In the genomic region with DNA sequence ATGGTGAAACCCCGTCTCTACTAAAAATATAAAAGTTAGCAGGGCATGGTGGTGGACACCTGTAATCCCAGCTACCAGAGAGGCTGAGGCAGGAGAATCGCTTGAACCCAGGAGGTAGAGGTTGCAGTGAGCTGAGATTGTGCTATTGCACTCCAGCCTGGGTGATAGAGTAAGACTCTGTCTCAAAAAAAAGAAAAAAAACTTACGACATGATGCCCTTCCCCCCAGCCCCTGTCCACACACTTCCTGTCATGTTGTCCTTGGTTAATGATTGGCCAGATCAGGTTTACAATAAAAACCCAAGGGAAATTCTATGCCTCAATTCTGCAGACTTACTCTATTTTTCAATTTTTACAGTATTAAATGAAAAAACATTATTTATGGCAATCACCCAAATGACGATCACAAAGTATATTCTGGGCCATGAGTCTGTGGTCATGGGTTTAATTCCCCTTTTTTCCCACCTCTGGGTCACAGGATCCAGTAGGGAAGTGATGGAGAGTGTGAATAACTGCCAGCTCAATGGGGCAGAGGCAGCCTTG, we compare ENCODE assay signal across 8 cellular contexts.
DNase-seq lines count a peak whose midpoint lies in the region; ATAC-seq and TF ChIP-seq lines count a peak whose summit lies in the region.

No MANE protein-coding gene starts in this region.

- peak; percentile 43 for ATAC-seq in GM18511 (IDR thresholded peaks at IDR 0.05; ENCODE audit: unreplicated experiment)
- ATAC-seq in HG02938 (IDR thresholded peaks at IDR 0.05; ENCODE audit: unreplicated experiment), result peak; percentile 30
- ATAC-seq in activated B cell treated with CpG ODN at 0.5 μM for 24 hours (ENCODE audit: low read depth), result peak; percentile 56
- ATAC-seq in omental fat pad (ENCODE audit: low FRiP score), result no peak

- peaks cover 53% of the 10 kb centered on the region for H3K36me3 Mint-ChIP-seq in activated B cell treated with CpG ODN at 0.5 μM for 24 hours (ENCODE audit: low read depth)
- no peaks in the 10 kb centered on the region for H3K36me3 Mint-ChIP-seq in activated CD4-positive, alpha-beta T cell treated with anti-CD3 and anti-CD28 coated beads, Interleukin-2, amount 10 ng/mL, durations not matched to agents 24 days and 14 days (ENCODE audit: low read depth)

- H2AFZ ChIP-seq in osteoblast (ENCODE audit: low read length), result no peak overlapping the region

- H3K27me3 ChIP-seq in osteoblast (ENCODE audit: insufficient read depth, low read length), result no peaks in the 10 kb centered on the region

- no peak overlapping the region for H3K4me2 ChIP-seq in osteoblast (ENCODE audit: insufficient read depth, low read length)

- DNase-seq in activated B cell treated with CpG ODN at 0.5 μM for 24 hours, result no peak
- no peak for DNase-seq in osteoblast (ENCODE audit: insufficient read length, low spot score, missing footprints)
- DNase-seq in retina, result no peak
- DNase-seq in DMS79 (lab: John Stamatoyannopoulos, UW), result no peak
- DNase-seq in omental fat pad (ENCODE audit: low spot score), result no peak
- no peak for DNase-seq in activated CD4-positive, alpha-beta T cell treated with anti-CD3 and anti-CD28 coated beads, Interleukin-2, amount 10 ng/mL, durations not matched to agents 24 days and 14 days

- no peak for TF ChIP-seq CTCF in activated B cell treated with CpG ODN at 0.5 μM for 24 hours (IDR thresholded peaks at IDR 0.05)
- no peak for TF ChIP-seq CTCF in osteoblast (IDR thresholded peaks at IDR 0.05; ENCODE audit: extremely low read depth, low read depth, low read length)
- TF ChIP-seq CTCF in omental fat pad (IDR thresholded peaks at IDR 0.05), result no peak

- peak overlapping the region; percentile 77 for H3K27ac Mint-ChIP-seq in activated B cell treated with CpG ODN at 0.5 μM for 24 hours
- no peak overlapping the region for H3K27ac Mint-ChIP-seq in activated CD4-positive, alpha-beta T cell treated with anti-CD3 and anti-CD28 coated beads, Interleukin-2, amount 10 ng/mL, durations not matched to agents 24 days and 14 days

- intact Hi-C loops in activated B cell treated with CpG ODN at 0.5 μM for 24 hours (cut with micrococcal nuclease), result loop anchor here (1.0 kb wide), 1 partner anchor 17 kb away; no protein-coding TSS in a partner anchor
- intact Hi-C loops in activated CD4-positive, alpha-beta T cell treated with anti-CD3 and anti-CD28 coated beads, Interleukin-2, amount 10 ng/mL, durations not matched to agents 24 days and 14 days (cut with micrococcal nuclease), result no loop called here

- no peaks in the 10 kb centered on the region for H3K9me3 Mint-ChIP-seq in activated B cell treated with CpG ODN at 0.5 μM for 24 hours
- no peaks in the 10 kb centered on the region for H3K9me3 Mint-ChIP-seq in activated CD4-positive, alpha-beta T cell treated with anti-CD3 and anti-CD28 coated beads, Interleukin-2, amount 10 ng/mL, durations not matched to agents 24 days and 14 days

- peaks cover 92% of the 10 kb centered on the region for H3K79me2 ChIP-seq in osteoblast (ENCODE audit: insufficient read depth, low read length)

- H3K4me1 ChIP-seq in osteoblast (ENCODE audit: insufficient read depth, low read length), result peaks cover 31% of the 10 kb centered on the region

- H3K4me1 Mint-ChIP-seq in activated B cell treated with CpG ODN at 0.5 μM for 24 hours, result peaks cover 25% of the 10 kb centered on the region
- peaks cover 12% of the 10 kb centered on the region for H3K4me1 Mint-ChIP-seq in activated CD4-positive, alpha-beta T cell treated with anti-CD3 and anti-CD28 coated beads, Interleukin-2, amount 10 ng/mL, durations not matched to agents 24 days and 14 days

- H3K27me3 Mint-ChIP-seq in activated B cell treated with CpG ODN at 0.5 μM for 24 hours, result no peaks in the 10 kb centered on the region
- H3K27me3 Mint-ChIP-seq in activated CD4-positive, alpha-beta T cell treated with anti-CD3 and anti-CD28 coated beads, Interleukin-2, amount 10 ng/mL, durations not matched to agents 24 days and 14 days, result peaks cover 19% of the 10 kb centered on the region

- peak overlapping the region; percentile 49 for H3K27ac ChIP-seq in osteoblast (ENCODE audit: low read depth, low read length)

- H3K9me3 ChIP-seq in osteoblast (ENCODE audit: low read depth, low read length), result no peaks in the 10 kb centered on the region

- peaks cover 50% of the 10 kb centered on the region for H3K36me3 ChIP-seq in osteoblast (ENCODE audit: insufficient read depth, low read length)

- POLR2A ChIA-PET in activated B cell treated with CpG ODN at 0.5 μM for 24 hours (lab: Charles Lee), result interaction anchor here (1.2 kb wide), 1 partner anchor 16 kb away, joined by 6 read pairs; no protein-coding TSS in a partner anchor

- CTCF ChIA-PET in activated B cell treated with CpG ODN at 0.5 μM for 24 hours (lab: Charles Lee), result interaction anchor here (0.8 to 1.1 kb wide), 2 partner anchors 38 to 223 kb away, joined by 3 to 4 read pairs; no protein-coding TSS in a partner anchor

- no peak overlapping the region for H3K4me3 Mint-ChIP-seq in activated B cell treated with CpG ODN at 0.5 μM for 24 hours
- no peak overlapping the region for H3K4me3 Mint-ChIP-seq in activated CD4-positive, alpha-beta T cell treated with anti-CD3 and anti-CD28 coated beads, Interleukin-2, amount 10 ng/mL, durations not matched to agents 24 days and 14 days

- peaks cover 30% of the 10 kb centered on the region for H4K20me1 ChIP-seq in osteoblast (ENCODE audit: insufficient read depth, low read length)

- H3K4me3 ChIP-seq in osteoblast (ENCODE audit: insufficient read depth, low read length), result no peak overlapping the region
